In the genomic region with DNA sequence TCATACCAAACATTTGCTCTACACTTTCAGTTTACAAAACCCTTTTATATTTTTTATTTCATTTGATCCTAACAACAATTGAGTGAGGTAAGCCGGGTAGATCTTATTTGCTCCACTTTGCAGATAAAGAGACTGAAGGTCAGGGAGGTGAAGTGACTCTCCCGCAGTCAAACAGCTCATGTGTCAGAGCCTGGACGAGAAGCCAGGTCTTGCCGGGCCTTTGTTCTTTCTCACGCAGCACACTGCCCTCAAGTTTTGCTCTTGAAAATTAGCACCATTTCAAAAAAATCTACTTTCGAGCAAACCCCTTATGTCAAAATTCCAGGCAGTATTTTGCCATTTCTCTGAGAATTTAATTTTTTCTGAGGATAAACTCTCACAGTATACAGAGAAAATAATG, we compare ENCODE assay signal across 17 cellular contexts.
DNase-seq lines count a peak whose midpoint lies in the region; ATAC-seq and TF ChIP-seq lines count a peak whose summit lies in the region.
"Had no signal": no experiment of that assay in that cellular context is flagged by ENCODE, and none has a peak within 500 bp of the region (broad histone marks: within the 10 kb centered on the region; RNA-seq: fewer than 3 reads in every experiment).

No MANE protein-coding gene starts in this region.

- H3K36me3 ChIP-seq in hepatocyte (replicated peaks; ENCODE audit: insufficient read depth, low read depth) (no peaks in the 10 kb centered on the region), BE2C (no peaks in the 10 kb centered on the region)
- H3K36me3 ChIP-seq: gastroesophageal sphincter, upper lobe of right lung had no signal

- H3K27me3 ChIP-seq in hepatocyte (no peaks in the 10 kb centered on the region), BE2C (no peaks in the 10 kb centered on the region)
- H3K27me3 ChIP-seq: gastroesophageal sphincter, upper lobe of right lung had no signal

- H3K4me3 Mint-ChIP-seq in stimulated activated naive CD8-positive, alpha-beta T cell treated with anti-CD3 and anti-CD28 coated beads, Interleukin-15, Interleukin-2, amounts not matched to agents 100 ng/mL and 50 ng/mL, for 24 hours = peak overlapping the region; percentile 58

- no peak overlapping the region for H3K27ac ChIP-seq in hepatocyte
- H3K27ac ChIP-seq: coronary artery, epithelial cell of prostate, gastroesophageal sphincter, psoas muscle, upper lobe of right lung had no signal

- no peak for ATAC-seq in stimulated activated naive CD8-positive, alpha-beta T cell treated with anti-CD3 and anti-CD28 coated beads, Interleukin-15, Interleukin-2, amounts not matched to agents 100 U/mL and 50 U/mL, for 24 hours
- no peak for ATAC-seq in GM21528 (IDR thresholded peaks at IDR 0.05; ENCODE audit: low FRiP score, unreplicated experiment)
- ATAC-seq: gastroesophageal sphincter, HCT116, psoas muscle, upper lobe of right lung had no signal

- H3K27me3 Mint-ChIP-seq in stimulated activated naive CD8-positive, alpha-beta T cell treated with anti-CD3 and anti-CD28 coated beads, Interleukin-15, Interleukin-2, amounts not matched to agents 100 ng/mL and 50 ng/mL, for 24 hours = no peaks in the 10 kb centered on the region

- no peak overlapping the region for H2AFZ ChIP-seq in hepatocyte

- H3K4me1 ChIP-seq in hepatocyte (ENCODE audit: insufficient read depth) (no peaks in the 10 kb centered on the region), BE2C (no peaks in the 10 kb centered on the region)

- H3K36me3 Mint-ChIP-seq in stimulated activated naive CD8-positive, alpha-beta T cell treated with anti-CD3 and anti-CD28 coated beads, Interleukin-15, Interleukin-2, amounts not matched to agents 100 ng/mL and 50 ng/mL, for 24 hours (ENCODE audit: low read depth) = peaks cover 26% of the 10 kb centered on the region

- H3K9me3 Mint-ChIP-seq in stimulated activated naive CD8-positive, alpha-beta T cell treated with anti-CD3 and anti-CD28 coated beads, Interleukin-15, Interleukin-2, amounts not matched to agents 100 ng/mL and 50 ng/mL, for 24 hours = no peaks in the 10 kb centered on the region

- DNase-seq in NCI-H146 (lab: John Stamatoyannopoulos, UW) (peak; percentile 13), NCI-H146 treated with DMSO at 0.1 percent for 48 hours (lab: John Stamatoyannopoulos, UW; ENCODE audit: unreplicated experiment) (no peak), hepatocyte (ENCODE audit: low spot score) (peak; percentile 27), BE2C (no peak), NCI-H2081 treated with DMSO at 0.1 percent for 48 hours (lab: John Stamatoyannopoulos, UW) (no peak)
- DNase-seq in stimulated activated naive CD8-positive, alpha-beta T cell treated with anti-CD3 and anti-CD28 coated beads, Interleukin-15, Interleukin-2, amounts not matched to agents 100 U/mL and 50 U/mL, for 24 hours = no peak
- DNase-seq: 8988T, C1 segment of cervical spinal cord, NCI-H1930, psoas muscle had no signal

- H3K4me2 ChIP-seq in hepatocyte = no peak overlapping the region

- TF ChIP-seq CTCF in hepatocyte (IDR thresholded peaks at IDR 0.05; ENCODE audit: poor library complexity) = no peak
- TF ChIP-seq CTCF in BE2C (IDR thresholded peaks at IDR 0.05; ENCODE audit: low read depth, low read length) = no peak

- H3K4me1 Mint-ChIP-seq in stimulated activated naive CD8-positive, alpha-beta T cell treated with anti-CD3 and anti-CD28 coated beads, Interleukin-15, Interleukin-2, amounts not matched to agents 100 ng/mL and 50 ng/mL, for 24 hours (ENCODE audit: low read depth) = peaks cover 76% of the 10 kb centered on the region

- H3K79me2 ChIP-seq in hepatocyte = no peaks in the 10 kb centered on the region

- H4K20me1 ChIP-seq in hepatocyte (ENCODE audit: insufficient read depth, poor library complexity, severe bottlenecking) = no peaks in the 10 kb centered on the region

- no peaks in the 10 kb centered on the region for H3K9me2 ChIP-seq in hepatocyte (replicated peaks; ENCODE audit: insufficient read depth)

- 44% methylated on average over 6 of the region's 6 CpGs for WGBS in hepatocyte (ENCODE audit: low lambda C conversion rate, missing lambda C conversion rate)

- no peaks in the 10 kb centered on the region for H3K9me3 ChIP-seq in hepatocyte (ENCODE audit: low read depth)
- no peaks in the 10 kb centered on the region for H3K9me3 ChIP-seq in BE2C
- H3K9me3 ChIP-seq: gastroesophageal sphincter, psoas muscle, upper lobe of right lung had no signal

- H3K4me3 ChIP-seq in hepatocyte (no peak overlapping the region), BE2C (ENCODE audit: low read depth, low read length) (no peak overlapping the region)
- H3K4me3 ChIP-seq: coronary artery, gastroesophageal sphincter, psoas muscle, upper lobe of right lung had no signal

- peak overlapping the region; percentile 67 for H3K27ac Mint-ChIP-seq in stimulated activated naive CD8-positive, alpha-beta T cell treated with anti-CD3 and anti-CD28 coated beads, Interleukin-15, Interleukin-2, amounts not matched to agents 100 ng/mL and 50 ng/mL, for 24 hours

Comparison
In these comparisons a context has a peak if more than half of its experiments do, and no peak if none do; other contexts are left out.
1. DNase-seq: peak in NCI-H146 (single experiment) and hepatocyte (single experiment); none in NCI-H146 treated with DMSO at 0.1 percent for 48 hours (single experiment), stimulated activated naive CD8-positive, alpha-beta T cell treated with anti-CD3 and anti-CD28 coated beads, Interleukin-15, Interleukin-2, amounts not matched to agents 100 U/mL and 50 U/mL, for 24 hours (single experiment), BE2C (single experiment) and NCI-H2081 treated with DMSO at 0.1 percent for 48 hours (single experiment).